8 cellular contexts compared by ENCODE assay signal in the genomic region with DNA sequence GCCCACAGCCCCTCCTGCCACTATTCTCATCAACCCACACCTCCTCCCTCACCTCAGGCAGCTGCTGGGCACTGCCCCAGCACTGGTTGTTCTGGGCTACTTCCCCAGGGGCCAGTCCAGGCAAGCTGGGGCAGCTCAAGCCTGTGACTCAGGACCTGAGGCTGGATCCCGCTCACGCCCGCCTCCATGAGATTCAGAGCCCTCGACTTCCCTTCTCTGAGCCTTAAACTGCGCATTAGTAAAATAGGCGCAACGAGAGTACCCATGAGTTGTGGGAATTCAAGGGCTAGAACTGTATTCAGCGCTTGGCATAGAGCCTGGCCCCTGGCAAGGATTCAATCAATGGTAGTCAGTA. TPM values are rescaled to one million over a fixed set of nuclear protein-coding genes. Genes with fewer than 3 reads are reported as not detected.
A peak's percentile ranks its signal among the peaks of the same experiment; 100 is the strongest.
DNase-seq lines count a peak whose midpoint lies in the region; ATAC-seq and TF ChIP-seq lines count a peak whose summit lies in the region.

No MANE protein-coding gene starts in this region.

- H3K4me3 Mint-ChIP-seq in CD14-positive monocyte (peak overlapping the region; percentile 85 to 86), HFFc6 (peak overlapping the region; percentile 85)

- 57 to 63% methylated on average over 8 of the region's 8 CpGs for WGBS in mesodermal cell (ENCODE audit: insufficient coverage in 2 of 2), 2 experiments

- H3K9me3 ChIP-seq in Panc1 (ENCODE audit: control insufficient read depth, insufficient read depth, low read depth, low read length) (no peaks in the 10 kb centered on the region), mesodermal cell (ENCODE audit: control insufficient read depth, low read length) (no peaks in the 10 kb centered on the region)
- no peaks in the 10 kb centered on the region for H3K9me3 ChIP-seq in effector memory CD4-positive, alpha-beta T cell (ENCODE audit: control insufficient read depth, low read length)

- peak; percentile 92 for DNase-seq in CD14-positive monocyte (ENCODE audit: low spot score)
- DNase-seq in HFFc6, result peak; percentile 84
- DNase-seq in Panc1 (ENCODE audit: low read depth, low spot score), result no peak
- no peak for DNase-seq in effector memory CD4-positive, alpha-beta T cell
- peak; percentile 91 for DNase-seq in ureter (ENCODE audit: low spot score)
- no peak for DNase-seq in foreskin melanocyte

- BruUV-seq in Panc1 (replicated peaks; lab: Mats Ljungman, UMichigan), result no TSS peak

- H3K4me1 Mint-ChIP-seq in CD14-positive monocyte (peaks cover 63% of the 10 kb centered on the region), HFFc6 (ENCODE audit: low read depth) (peaks cover 34% of the 10 kb centered on the region)

- H3K27ac Mint-ChIP-seq in CD14-positive monocyte (peak overlapping the region; percentile 96 to 99 (median 97)), HFFc6 (peak overlapping the region; percentile 99)

- intact Hi-C loops in CD14-positive monocyte (cut with micrococcal nuclease) (loop anchor here in 1 of 2 donors (10.0 kb wide), 1 partner anchor 350 kb away; no protein-coding TSS in a partner anchor), Panc1 (cut with micrococcal nuclease; ENCODE audit: unreplicated experiment) (loop anchor here (10.0 kb wide), 2 partner anchors 150 to 340 kb away; no protein-coding TSS in a partner anchor)

- TF ChIP-seq CTCF in CD14-positive monocyte (IDR thresholded peaks at IDR 0.05), result no peak
- no peak for TF ChIP-seq CTCF in HFFc6 (IDR thresholded peaks at IDR 0.05)
- TF ChIP-seq CTCF in Panc1 (IDR thresholded peaks at IDR 0.05), result no peak

- H3K27me3 ChIP-seq in Panc1 (ENCODE audit: control insufficient read depth, insufficient read depth, low read length), result no peaks in the 10 kb centered on the region
- H3K27me3 ChIP-seq in effector memory CD4-positive, alpha-beta T cell (replicated peaks; ENCODE audit: control insufficient read depth, insufficient read depth, low read length, poor library complexity, severe bottlenecking), result no peaks in the 10 kb centered on the region

- CTCF ChIA-PET in Panc1 (lab: Charles Lee), result interaction anchor here (2.5 kb wide), 1 partner anchor 53 kb away, joined by 14 read pairs; no protein-coding TSS in a partner anchor

- H3K4me3 ChIP-seq in Panc1 (ENCODE audit: low read depth in 2 of 2, low read length in 2 of 2), result peak overlapping the region; percentile 63 to 74
- H3K4me3 ChIP-seq in effector memory CD4-positive, alpha-beta T cell (ENCODE audit: insufficient read depth, low read depth, low read length, poor library complexity, severe bottlenecking), result peak overlapping the region; percentile 88
- peak overlapping the region; percentile 45 for H3K4me3 ChIP-seq in mesodermal cell (ENCODE audit: extremely low read depth, insufficient read depth, low read length, poor library complexity, severe bottlenecking)

- H3K9me3 Mint-ChIP-seq in CD14-positive monocyte (peaks cover 0 to 1% (median 0%) of the 10 kb centered on the region in 7 donors), HFFc6 (no peaks in the 10 kb centered on the region)

- peak; percentile 23 for ATAC-seq in Panc1
- ATAC-seq in GM19397 (IDR thresholded peaks at IDR 0.05; ENCODE audit: unreplicated experiment), result no peak

- in situ Hi-C loops in Panc1 (cut with HindIII; ENCODE audit: low pct_unique_long_range_greater_than_20kb, low sequenced_read_pairs), result no loop called here

- H3K27me3 Mint-ChIP-seq in CD14-positive monocyte (ENCODE audit: low read depth in 3 of 3) (peaks cover 2 to 5% (median 3%) of the 10 kb centered on the region in 3 donors), HFFc6 (ENCODE audit: insufficient read depth) (no peaks in the 10 kb centered on the region; the same call in 1 of the 2 replicates)

- H3K36me3 ChIP-seq in Panc1 (ENCODE audit: control insufficient read depth, insufficient read depth, low read length), result no peaks in the 10 kb centered on the region
- H3K36me3 ChIP-seq in effector memory CD4-positive, alpha-beta T cell (ENCODE audit: control insufficient read depth, insufficient read depth, low read length), result no peaks in the 10 kb centered on the region
- H3K36me3 ChIP-seq in mesodermal cell (ENCODE audit: control insufficient read depth, insufficient read depth, low read length), result no peaks in the 10 kb centered on the region

- H3K36me3 Mint-ChIP-seq in CD14-positive monocyte, result peaks cover 12 to 17% of the 10 kb centered on the region in 2 donors
- no peaks in the 10 kb centered on the region for H3K36me3 Mint-ChIP-seq in HFFc6 (ENCODE audit: low read depth)

- H3K27ac ChIP-seq in Panc1 (ENCODE audit: low read length), result peak overlapping the region; percentile 85
- H3K27ac ChIP-seq in effector memory CD4-positive, alpha-beta T cell (ENCODE audit: insufficient read depth, low read length, poor library complexity, severe bottlenecking), result peak overlapping the region; percentile 87
- H3K27ac ChIP-seq in mesodermal cell (ENCODE audit: low read depth, low read length, severe bottlenecking), result peak overlapping the region; percentile 78

- H3K4me1 ChIP-seq in Panc1 (ENCODE audit: control insufficient read depth, insufficient read depth, low read length), result peaks cover 16% of the 10 kb centered on the region
- H3K4me1 ChIP-seq in effector memory CD4-positive, alpha-beta T cell (ENCODE audit: control insufficient read depth, insufficient read depth, low read length, poor library complexity, severe bottlenecking), result peaks cover 42% of the 10 kb centered on the region
- H3K4me1 ChIP-seq in mesodermal cell (ENCODE audit: control insufficient read depth, insufficient read depth, low read length, poor library complexity, severe bottlenecking), result peaks cover 37% of the 10 kb centered on the region

- POLR2A ChIA-PET in Panc1 (lab: Charles Lee), result no interaction called here

RNA-seq across cellular contexts. Expression of a gene that starts 0.8 kb away (rescaled TPM):
- 10 to 100 TPM; 43.0 to 89.0 TPM for polyA plus RNA-seq in CD14-positive monocyte
- 10 to 100 TPM; 17.3 to 31.7 (median 20.7) TPM for total RNA-seq in HFFc6 (2021; fragmentation: NEBNext Ultra II Directional; extraction: Animal tissue kit (Norgen Biotek cat#: 25700))
- total RNA-seq in Panc1 (2021; ENCODE audit: unreplicated experiment) (26.1 TPM), ureter (148 TPM)
- polyA plus RNA-seq in Panc1 (2012; ENCODE audit: insufficient read length), result 17.2 TPM
- polyA plus RNA-seq in mesodermal cell (2013, experiment 1 of 2), result 34.7 TPM
- 36.0 TPM for polyA plus RNA-seq in mesodermal cell (2013, experiment 2 of 2)

Comparison
In these comparisons a context has a peak if more than half of its experiments do, and no peak if none do; other contexts are left out.
1. DNase-seq: peak in CD14-positive monocyte (single experiment), HFFc6 (single experiment) and ureter (single experiment); none in Panc1 (single experiment), effector memory CD4-positive, alpha-beta T cell (0 of 3) and foreskin melanocyte (single experiment).
2. Peak in every context shown above with its lines, with median percentiles within 50 percentile points of each other: H3K27ac ChIP-seq and H3K4me3 ChIP-seq.